ENCODE assay signal across 1 cellular context in the genomic region with DNA sequence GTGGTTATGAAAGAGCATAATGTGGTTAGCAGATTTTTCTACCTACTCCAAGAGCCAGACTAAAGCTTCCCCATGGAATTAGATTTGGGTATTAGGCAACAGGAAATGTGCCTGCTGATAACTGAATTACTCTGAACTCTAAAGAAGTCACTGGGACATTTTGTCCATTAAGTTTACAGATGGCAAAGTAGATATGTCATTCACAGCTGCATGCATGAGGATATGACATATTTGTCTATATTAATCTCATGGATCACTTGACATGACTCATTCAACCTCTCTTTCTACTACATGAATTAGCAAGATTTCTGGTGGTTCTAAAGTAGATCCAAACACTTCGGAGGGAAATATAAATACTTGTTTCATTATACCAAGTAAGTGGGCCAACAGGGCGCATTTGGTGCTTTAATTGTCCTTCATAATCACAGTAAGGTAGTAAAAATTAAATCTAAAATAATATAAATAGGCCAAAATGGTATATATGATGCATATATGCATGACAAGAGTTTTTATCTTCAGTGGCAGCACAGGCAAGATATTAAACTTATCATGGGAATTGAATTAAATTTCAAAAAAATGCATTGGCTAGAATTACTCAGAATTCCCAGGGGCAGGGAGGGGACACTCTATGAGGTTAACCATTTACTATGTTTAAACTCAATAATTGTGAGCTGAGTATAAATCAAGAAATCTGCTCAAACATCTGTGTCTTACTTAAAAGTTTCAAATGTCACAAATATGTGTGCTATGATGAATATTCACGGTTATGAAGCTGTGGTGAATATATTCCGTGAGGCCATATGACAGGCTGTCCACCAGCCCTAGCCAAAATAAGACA.
TF ChIP-seq lines count a peak whose summit lies in the region.

No MANE protein-coding gene starts in this region.

TF ChIP-seq in GM23338, 12 proteins besides CTCF, POLR2A, EP300 and RAD21:
- TF ChIP-seq, protein P1, sequence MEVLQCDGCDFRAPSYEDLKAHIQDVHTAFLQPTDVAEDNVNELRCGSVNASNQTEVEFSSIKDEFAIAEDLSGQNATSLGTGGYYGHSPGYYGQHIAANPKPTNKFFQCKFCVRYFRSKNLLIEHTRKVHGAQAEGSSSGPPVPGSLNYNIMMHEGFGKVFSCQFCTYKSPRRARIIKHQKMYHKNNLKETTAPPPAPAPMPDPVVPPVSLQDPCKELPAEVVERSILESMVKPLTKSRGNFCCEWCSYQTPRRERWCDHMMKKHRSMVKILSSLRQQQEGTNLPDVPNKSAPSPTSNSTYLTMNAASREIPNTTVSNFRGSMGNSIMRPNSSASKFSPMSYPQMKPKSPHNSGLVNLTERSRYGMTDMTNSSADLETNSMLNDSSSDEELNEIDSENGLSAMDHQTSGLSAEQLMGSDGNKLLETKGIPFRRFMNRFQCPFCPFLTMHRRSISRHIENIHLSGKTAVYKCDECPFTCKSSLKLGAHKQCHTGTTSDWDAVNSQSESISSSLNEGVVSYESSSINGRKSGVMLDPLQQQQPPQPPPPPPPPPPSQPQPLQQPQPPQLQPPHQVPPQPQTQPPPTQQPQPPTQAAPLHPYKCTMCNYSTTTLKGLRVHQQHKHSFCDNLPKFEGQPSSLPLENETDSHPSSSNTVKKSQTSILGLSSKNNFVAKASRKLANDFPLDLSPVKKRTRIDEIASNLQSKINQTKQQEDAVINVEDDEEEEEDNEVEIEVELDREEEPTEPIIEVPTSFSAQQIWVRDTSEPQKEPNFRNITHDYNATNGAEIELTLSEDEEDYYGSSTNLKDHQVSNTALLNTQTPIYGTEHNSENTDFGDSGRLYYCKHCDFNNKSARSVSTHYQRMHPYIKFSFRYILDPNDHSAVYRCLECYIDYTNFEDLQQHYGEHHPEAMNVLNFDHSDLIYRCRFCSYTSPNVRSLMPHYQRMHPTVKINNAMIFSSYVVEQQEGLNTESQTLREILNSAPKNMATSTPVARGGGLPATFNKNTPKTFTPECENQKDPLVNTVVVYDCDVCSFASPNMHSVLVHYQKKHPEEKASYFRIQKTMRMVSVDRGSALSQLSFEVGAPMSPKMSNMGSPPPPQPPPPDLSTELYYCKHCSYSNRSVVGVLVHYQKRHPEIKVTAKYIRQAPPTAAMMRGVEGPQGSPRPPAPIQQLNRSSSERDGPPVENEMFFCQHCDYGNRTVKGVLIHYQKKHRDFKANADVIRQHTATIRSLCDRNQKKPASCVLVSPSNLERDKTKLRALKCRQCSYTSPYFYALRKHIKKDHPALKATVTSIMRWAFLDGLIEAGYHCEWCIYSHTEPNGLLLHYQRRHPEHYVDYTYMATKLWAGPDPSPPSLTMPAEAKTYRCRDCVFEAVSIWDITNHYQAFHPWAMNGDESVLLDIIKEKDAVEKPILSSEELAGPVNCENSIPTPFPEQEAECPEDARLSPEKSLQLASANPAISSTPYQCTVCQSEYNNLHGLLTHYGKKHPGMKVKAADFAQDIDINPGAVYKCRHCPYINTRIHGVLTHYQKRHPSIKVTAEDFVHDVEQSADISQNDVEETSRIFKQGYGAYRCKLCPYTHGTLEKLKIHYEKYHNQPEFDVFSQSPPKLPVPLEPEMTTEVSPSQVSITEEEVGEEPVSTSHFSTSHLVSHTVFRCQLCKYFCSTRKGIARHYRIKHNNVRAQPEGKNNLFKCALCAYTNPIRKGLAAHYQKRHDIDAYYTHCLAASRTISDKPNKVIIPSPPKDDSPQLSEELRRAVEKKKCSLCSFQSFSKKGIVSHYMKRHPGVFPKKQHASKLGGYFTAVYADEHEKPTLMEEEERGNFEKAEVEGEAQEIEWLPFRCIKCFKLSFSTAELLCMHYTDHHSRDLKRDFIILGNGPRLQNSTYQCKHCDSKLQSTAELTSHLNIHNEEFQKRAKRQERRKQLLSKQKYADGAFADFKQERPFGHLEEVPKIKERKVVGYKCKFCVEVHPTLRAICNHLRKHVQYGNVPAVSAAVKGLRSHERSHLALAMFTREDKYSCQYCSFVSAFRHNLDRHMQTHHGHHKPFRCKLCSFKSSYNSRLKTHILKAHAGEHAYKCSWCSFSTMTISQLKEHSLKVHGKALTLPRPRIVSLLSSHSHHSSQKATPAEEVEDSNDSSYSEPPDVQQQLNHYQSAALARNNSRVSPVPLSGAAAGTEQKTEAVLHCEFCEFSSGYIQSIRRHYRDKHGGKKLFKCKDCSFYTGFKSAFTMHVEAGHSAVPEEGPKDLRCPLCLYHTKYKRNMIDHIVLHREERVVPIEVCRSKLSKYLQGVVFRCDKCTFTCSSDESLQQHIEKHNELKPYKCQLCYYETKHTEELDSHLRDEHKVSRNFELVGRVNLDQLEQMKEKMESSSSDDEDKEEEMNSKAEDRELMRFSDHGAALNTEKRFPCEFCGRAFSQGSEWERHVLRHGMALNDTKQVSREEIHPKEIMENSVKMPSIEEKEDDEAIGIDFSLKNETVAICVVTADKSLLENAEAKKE (CRISPR knock-in tag; IDR thresholded peaks at IDR 0.05): no peak
- TF ChIP-seq EZH2phosphoT487 (IDR thresholded peaks at IDR 0.05; ENCODE audit: unreplicated experiment) (no peak), JUNB (IDR thresholded peaks at IDR 0.05; ENCODE audit: unreplicated experiment) (no peak), EZH2 (IDR thresholded peaks at IDR 0.05; ENCODE audit: low read depth, unreplicated experiment) (no peak), POLR2AphosphoS5 (IDR thresholded peaks at IDR 0.05; ENCODE audit: low read depth) (no peak), ZNF331 (CRISPR knock-in tag; IDR thresholded peaks at IDR 0.05; ENCODE audit: low read depth) (no peak), STAT1 (IDR thresholded peaks at IDR 0.05; ENCODE audit: unreplicated experiment) (no peak), ZNF114 (CRISPR knock-in tag; IDR thresholded peaks at IDR 0.05) (no peak), NANOG (IDR thresholded peaks at IDR 0.05; ENCODE audit: borderline replicate concordance) (no peak)
- TF ChIP-seq, protein P2, sequence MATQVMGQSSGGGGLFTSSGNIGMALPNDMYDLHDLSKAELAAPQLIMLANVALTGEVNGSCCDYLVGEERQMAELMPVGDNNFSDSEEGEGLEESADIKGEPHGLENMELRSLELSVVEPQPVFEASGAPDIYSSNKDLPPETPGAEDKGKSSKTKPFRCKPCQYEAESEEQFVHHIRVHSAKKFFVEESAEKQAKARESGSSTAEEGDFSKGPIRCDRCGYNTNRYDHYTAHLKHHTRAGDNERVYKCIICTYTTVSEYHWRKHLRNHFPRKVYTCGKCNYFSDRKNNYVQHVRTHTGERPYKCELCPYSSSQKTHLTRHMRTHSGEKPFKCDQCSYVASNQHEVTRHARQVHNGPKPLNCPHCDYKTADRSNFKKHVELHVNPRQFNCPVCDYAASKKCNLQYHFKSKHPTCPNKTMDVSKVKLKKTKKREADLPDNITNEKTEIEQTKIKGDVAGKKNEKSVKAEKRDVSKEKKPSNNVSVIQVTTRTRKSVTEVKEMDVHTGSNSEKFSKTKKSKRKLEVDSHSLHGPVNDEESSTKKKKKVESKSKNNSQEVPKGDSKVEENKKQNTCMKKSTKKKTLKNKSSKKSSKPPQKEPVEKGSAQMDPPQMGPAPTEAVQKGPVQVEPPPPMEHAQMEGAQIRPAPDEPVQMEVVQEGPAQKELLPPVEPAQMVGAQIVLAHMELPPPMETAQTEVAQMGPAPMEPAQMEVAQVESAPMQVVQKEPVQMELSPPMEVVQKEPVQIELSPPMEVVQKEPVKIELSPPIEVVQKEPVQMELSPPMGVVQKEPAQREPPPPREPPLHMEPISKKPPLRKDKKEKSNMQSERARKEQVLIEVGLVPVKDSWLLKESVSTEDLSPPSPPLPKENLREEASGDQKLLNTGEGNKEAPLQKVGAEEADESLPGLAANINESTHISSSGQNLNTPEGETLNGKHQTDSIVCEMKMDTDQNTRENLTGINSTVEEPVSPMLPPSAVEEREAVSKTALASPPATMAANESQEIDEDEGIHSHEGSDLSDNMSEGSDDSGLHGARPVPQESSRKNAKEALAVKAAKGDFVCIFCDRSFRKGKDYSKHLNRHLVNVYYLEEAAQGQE (IDR thresholded peaks at IDR 0.05; ENCODE audit: unreplicated experiment): no peak
